In the genomic region with DNA sequence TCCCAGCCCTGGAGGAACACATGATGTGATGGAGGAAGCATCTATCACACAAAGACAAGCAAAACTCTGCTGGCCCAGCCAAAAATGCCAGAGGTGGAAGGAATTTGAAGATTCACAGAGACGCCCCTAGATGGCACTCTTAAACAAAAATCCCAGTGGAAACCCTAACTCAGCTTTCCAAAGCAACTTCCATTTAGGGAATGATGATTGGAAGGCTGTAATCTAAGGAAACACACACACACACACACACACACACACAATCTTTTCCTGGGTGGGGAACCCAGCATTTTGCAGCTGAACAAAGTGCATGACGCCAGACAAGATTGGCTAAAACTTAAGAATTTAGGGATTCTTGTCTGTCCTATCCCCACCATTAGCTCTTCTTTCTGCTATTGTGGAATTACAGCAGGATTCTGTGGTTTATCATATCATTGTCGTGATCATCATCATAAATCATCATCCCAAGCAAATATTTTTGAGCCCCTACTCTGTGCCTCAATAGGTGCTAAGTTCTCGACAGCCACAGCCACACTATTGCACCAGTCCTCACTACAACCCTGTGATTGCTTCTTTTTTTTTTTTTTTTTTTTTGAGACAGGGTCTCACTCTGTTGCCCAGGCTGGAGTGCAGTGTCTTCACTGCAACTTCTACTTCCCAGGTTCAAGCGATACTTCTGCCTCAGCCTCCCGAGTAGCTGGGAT, we compare ENCODE assay signal across 1 cellular context.
TF ChIP-seq lines count a peak whose summit lies in the region.

No MANE protein-coding gene starts in this region.

TF ChIP-seq in HepG2, 621 proteins besides CTCF, POLR2A, EP300 and RAD21 (continues in another document):
- TF ChIP-seq MYNN (CRISPR knock-in tag; IDR thresholded peaks at IDR 0.05; ENCODE audit: low read depth) = no peak
- TF ChIP-seq ZNF260 (CRISPR knock-in tag; IDR thresholded peaks at IDR 0.05; ENCODE audit: borderline replicate concordance, low read depth) = no peak
- no peak for TF ChIP-seq CBX1 (IDR thresholded peaks at IDR 0.05; ENCODE audit: low read depth)
- TF ChIP-seq ZNF430 (CRISPR knock-in tag; IDR thresholded peaks at IDR 0.05) = no peak
- TF ChIP-seq FOXO1 (CRISPR knock-in tag; IDR thresholded peaks at IDR 0.05) = peak; percentile 36; the same call in 1 of the 2 replicates
- 0 out of 2 replicates have a peak, but pooled peaks have one; percentile 28 for TF ChIP-seq ZNF556 (CRISPR knock-in tag; IDR thresholded peaks at IDR 0.05; ENCODE audit: borderline replicate concordance)
- TF ChIP-seq ZSCAN31 (CRISPR knock-in tag; IDR thresholded peaks at IDR 0.05; ENCODE audit: low read depth) = no peak
- TF ChIP-seq HOXA5 (CRISPR knock-in tag; IDR thresholded peaks at IDR 0.05) = 0 out of 2 replicates have a peak, but pooled peaks have one; percentile 45
- 0 out of 2 replicates have a peak, but pooled peaks have one; percentile 36 for TF ChIP-seq FOXA3 (CRISPR knock-in tag; IDR thresholded peaks at IDR 0.05)
- TF ChIP-seq THAP11 (CRISPR knock-in tag; IDR thresholded peaks at IDR 0.05) = 0 out of 2 replicates have a peak, but pooled peaks have one; percentile 29
- TF ChIP-seq HDAC1 (CRISPR knock-in tag; IDR thresholded peaks at IDR 0.05) = no peak
- 0 out of 2 replicates have a peak, but pooled peaks have one; percentile 59 for TF ChIP-seq ZNF124 (CRISPR knock-in tag; IDR thresholded peaks at IDR 0.05)
- TF ChIP-seq, protein P1, sequence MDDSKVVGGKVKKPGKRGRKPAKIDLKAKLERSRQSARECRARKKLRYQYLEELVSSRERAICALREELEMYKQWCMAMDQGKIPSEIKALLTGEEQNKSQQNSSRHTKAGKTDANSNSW (CRISPR knock-in tag; IDR thresholded peaks at IDR 0.05; ENCODE audit: borderline replicate concordance) = no peak
- no peak for TF ChIP-seq ZNF468 (CRISPR knock-in tag; IDR thresholded peaks at IDR 0.05)
- TF ChIP-seq YY1 (IDR thresholded peaks at IDR 0.05; ENCODE audit: insufficient read depth, insufficient replicate concordance, low read depth, low read length) = no peak
- TF ChIP-seq ZNF567 (CRISPR knock-in tag; IDR thresholded peaks at IDR 0.05; ENCODE audit: borderline replicate concordance) = 0 out of 2 replicates have a peak, but pooled peaks have one; percentile 59
- 0 out of 2 replicates have a peak, but pooled peaks have one; percentile 28 for TF ChIP-seq ARHGAP35 (CRISPR knock-in tag; IDR thresholded peaks at IDR 0.05; ENCODE audit: borderline replicate concordance)
- no peak for TF ChIP-seq ZFP91 (CRISPR knock-in tag; IDR thresholded peaks at IDR 0.05; ENCODE audit: borderline replicate concordance)
- TF ChIP-seq ZNF552 (CRISPR knock-in tag; IDR thresholded peaks at IDR 0.05; ENCODE audit: borderline replicate concordance) = no peak
- TF ChIP-seq GATAD1 (CRISPR knock-in tag; IDR thresholded peaks at IDR 0.05) = peak; percentile 42; the same call in 1 of the 2 replicates
- 0 out of 4 replicates have a peak, but pooled peaks of 1 of the 2 experiments have one; percentile 22 for TF ChIP-seq KLF16 (CRISPR knock-in tag; IDR thresholded peaks at IDR 0.05)
- peak; percentile 23 to 29; a peak in 2 of 4 replicates for TF ChIP-seq MAFK (conservative IDR thresholded peaks at IDR 0.05 in 1 of 2, IDR thresholded peaks at IDR 0.05 in 1 of 2; ENCODE audit: low read length in 2 of 2)
- 0 out of 2 replicates have a peak, but pooled peaks have one; percentile 16 for TF ChIP-seq RCOR2 (CRISPR knock-in tag; IDR thresholded peaks at IDR 0.05)
- no peak for TF ChIP-seq ZFP1 (CRISPR knock-in tag; IDR thresholded peaks at IDR 0.05)
- TF ChIP-seq FOSL2 (CRISPR knock-in tag; IDR thresholded peaks at IDR 0.05) = 0 out of 2 replicates have a peak, but pooled peaks have one; percentile 12
- peak; percentile 55; the same call in 1 of the 2 replicates for TF ChIP-seq ZBTB3 (CRISPR knock-in tag; IDR thresholded peaks at IDR 0.05; ENCODE audit: borderline replicate concordance, low read depth)
- peak; percentile 57; the same call in 1 of the 2 replicates for TF ChIP-seq GATAD2A (CRISPR knock-in tag; IDR thresholded peaks at IDR 0.05)
- TF ChIP-seq FIP1L1 (IDR thresholded peaks at IDR 0.05; ENCODE audit: borderline replicate concordance, insufficient read depth, low read depth, low read length) = no peak
- no peak for TF ChIP-seq ZBTB25 (CRISPR knock-in tag; IDR thresholded peaks at IDR 0.05)
- peak; percentile 41; the same call in 1 of the 2 replicates for TF ChIP-seq ARID5B (CRISPR knock-in tag; IDR thresholded peaks at IDR 0.05)
- peak; percentile 85 for TF ChIP-seq TEAD3 (CRISPR knock-in tag; optimal IDR thresholded peaks at IDR 0.05; ENCODE audit: borderline replicate concordance)
- TF ChIP-seq, protein P2, sequence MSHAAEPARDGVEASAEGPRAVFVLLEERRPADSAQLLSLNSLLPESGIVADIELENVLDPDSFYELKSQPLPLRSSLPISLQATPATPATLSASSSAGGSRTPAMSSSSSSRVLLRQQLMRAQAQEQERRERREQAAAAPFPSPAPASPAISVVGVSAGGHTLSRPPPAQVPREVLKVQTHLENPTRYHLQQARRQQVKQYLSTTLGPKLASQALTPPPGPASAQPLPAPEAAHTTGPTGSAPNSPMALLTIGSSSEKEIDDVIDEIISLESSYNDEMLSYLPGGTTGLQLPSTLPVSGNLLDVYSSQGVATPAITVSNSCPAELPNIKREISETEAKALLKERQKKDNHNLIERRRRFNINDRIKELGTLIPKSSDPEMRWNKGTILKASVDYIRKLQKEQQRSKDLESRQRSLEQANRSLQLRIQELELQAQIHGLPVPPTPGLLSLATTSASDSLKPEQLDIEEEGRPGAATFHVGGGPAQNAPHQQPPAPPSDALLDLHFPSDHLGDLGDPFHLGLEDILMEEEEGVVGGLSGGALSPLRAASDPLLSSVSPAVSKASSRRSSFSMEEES (CRISPR knock-in tag; IDR thresholded peaks at IDR 0.05) = 0 out of 2 replicates have a peak, but pooled peaks have one; percentile 25
- TF ChIP-seq BCL6 (CRISPR knock-in tag; IDR thresholded peaks at IDR 0.05) = 0 out of 2 replicates have a peak, but pooled peaks have one; percentile 18
- 0 out of 2 replicates have a peak, but pooled peaks have one; percentile 52 for TF ChIP-seq ZSCAN29 (CRISPR knock-in tag; conservative IDR thresholded peaks at IDR 0.05)
- TF ChIP-seq, protein P3, sequence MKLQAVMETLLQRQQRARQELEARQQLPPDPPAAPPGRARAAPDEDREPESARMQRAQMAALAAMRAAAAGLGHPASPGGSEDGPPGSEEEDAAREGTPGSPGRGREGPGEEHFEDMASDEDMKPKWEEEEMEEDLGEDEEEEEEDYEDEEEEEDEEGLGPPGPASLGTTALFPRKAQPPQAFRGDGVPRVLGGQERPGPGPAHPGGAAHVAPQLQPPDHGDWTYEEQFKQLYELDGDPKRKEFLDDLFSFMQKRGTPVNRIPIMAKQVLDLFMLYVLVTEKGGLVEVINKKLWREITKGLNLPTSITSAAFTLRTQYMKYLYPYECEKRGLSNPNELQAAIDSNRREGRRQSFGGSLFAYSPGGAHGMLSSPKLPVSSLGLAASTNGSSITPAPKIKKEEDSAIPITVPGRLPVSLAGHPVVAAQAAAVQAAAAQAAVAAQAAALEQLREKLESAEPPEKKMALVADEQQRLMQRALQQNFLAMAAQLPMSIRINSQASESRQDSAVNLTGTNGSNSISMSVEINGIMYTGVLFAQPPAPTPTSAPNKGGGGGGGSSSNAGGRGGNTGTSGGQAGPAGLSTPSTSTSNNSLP (IDR thresholded peaks at IDR 0.05; ENCODE audit: low read depth, low read length) = peak; percentile 43; the same call in 1 of the 2 replicates
- TF ChIP-seq SAP130 (CRISPR knock-in tag; IDR thresholded peaks at IDR 0.05; ENCODE audit: low read depth) = peak; percentile 62
- no peak for TF ChIP-seq MBNL3 (CRISPR knock-in tag; conservative IDR thresholded peaks at IDR 0.05)
- peak; percentile 31; the same call in 1 of the 2 replicates for TF ChIP-seq YEATS2 (CRISPR knock-in tag; IDR thresholded peaks at IDR 0.05; ENCODE audit: borderline replicate concordance)
- no peak for TF ChIP-seq NONO (IDR thresholded peaks at IDR 0.05)
- no peak for TF ChIP-seq NONO (CRISPR knock-in tag; conservative IDR thresholded peaks at IDR 0.05)
- 0 out of 2 replicates have a peak, but pooled peaks have one; percentile 26 for TF ChIP-seq SP4 (CRISPR knock-in tag; IDR thresholded peaks at IDR 0.05)
- TF ChIP-seq ZNF17 (CRISPR knock-in tag; IDR thresholded peaks at IDR 0.05) = no peak
- no peak for TF ChIP-seq ZNF10 (CRISPR knock-in tag; IDR thresholded peaks at IDR 0.05; ENCODE audit: borderline replicate concordance, low read depth)
- TF ChIP-seq SIX1 (CRISPR knock-in tag; IDR thresholded peaks at IDR 0.05; ENCODE audit: borderline replicate concordance) = 0 out of 2 replicates have a peak, but pooled peaks have one; percentile 24
- TF ChIP-seq NR1H2 (CRISPR knock-in tag; IDR thresholded peaks at IDR 0.05; ENCODE audit: borderline replicate concordance, low read depth) = 0 out of 2 replicates have a peak, but pooled peaks have one; percentile 12
- 0 out of 2 replicates have a peak, but pooled peaks have one; percentile 47 for TF ChIP-seq HMGXB3 (CRISPR knock-in tag; IDR thresholded peaks at IDR 0.05; ENCODE audit: borderline replicate concordance)
- no peak for TF ChIP-seq NBN (conservative IDR thresholded peaks at IDR 0.05)
